ENCODE assay signal across 8 cellular contexts in the genomic region with DNA sequence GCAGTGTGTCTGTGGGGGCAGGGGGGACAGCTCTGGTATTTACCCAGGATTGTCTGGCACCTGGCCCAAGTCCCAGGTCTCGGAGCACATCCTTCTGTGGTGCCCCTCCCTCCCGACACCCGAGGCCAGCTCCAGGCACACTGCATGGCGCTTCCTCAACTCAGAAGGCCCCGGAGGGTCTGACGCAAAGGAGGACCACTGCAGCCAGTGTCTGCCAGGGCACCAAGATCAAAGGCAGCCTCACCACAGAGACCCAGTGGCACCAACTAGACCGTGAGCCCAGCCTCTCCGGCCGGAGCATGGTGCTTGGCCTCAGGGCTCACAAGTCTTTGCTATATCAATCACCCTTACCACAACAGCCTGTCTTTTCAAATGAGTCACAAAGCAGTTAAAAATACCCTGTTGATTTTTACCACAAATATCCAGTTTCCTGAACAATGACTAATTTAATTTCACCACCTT.
DNase-seq lines count a peak whose midpoint lies in the region; ATAC-seq and TF ChIP-seq lines count a peak whose summit lies in the region.

No MANE protein-coding gene starts in this region.

- H3K27ac ChIP-seq in breast epithelium (peak overlapping the region; percentile 67 to 75), upper lobe of left lung (peak overlapping the region in 3 of 4 donors; percentile 3 to 71 (median 38))

- TF ChIP-seq POLR2A in GM18505 (IDR thresholded peaks at IDR 0.05; ENCODE audit: borderline replicate concordance, extremely low read depth, insufficient read depth, insufficient read length) (no peak), breast epithelium (IDR thresholded peaks at IDR 0.05) (no peak), upper lobe of left lung (IDR thresholded peaks at IDR 0.05) (no peak)

- no peaks in the 10 kb centered on the region for H3K27me3 ChIP-seq in breast epithelium
- no peaks in the 10 kb centered on the region for H3K27me3 ChIP-seq in upper lobe of left lung

- no peak for TF ChIP-seq EP300 in upper lobe of left lung (IDR thresholded peaks at IDR 0.05)

- H3K4me3 ChIP-seq in breast epithelium, result peak overlapping the region in 1 of 3 donors; percentile 9
- no peak overlapping the region for H3K4me3 ChIP-seq in upper lobe of left lung

- intact Hi-C loops in breast epithelium (cut with DNase I; ENCODE audit: low total_unique reads), result no loop called here
- intact Hi-C loops in Right ventricle myocardium superior (cut with DNase I), result no loop called here

- WGBS in upper lobe of left lung, 2 donors, result 71% methylated on average over 3 to 7 of the region's 9 CpGs

- H3K36me3 ChIP-seq in breast epithelium (no peaks in the 10 kb centered on the region), upper lobe of left lung (peaks cover 0 to 8% (median 0%) of the 10 kb centered on the region in 4 donors)

- DNase-seq in HT1080 (ENCODE audit: low read depth) (peak; percentile 88), breast epithelium (ENCODE audit: low spot score in 2 of 2) (no peak), upper lobe of left lung (peak in 1 of 2 donors; percentile 61), SK-N-DZ (ENCODE audit: low spot score) (no peak), anterior cingulate cortex (lab: John Stamatoyannopoulos, UW) (no peak), Right ventricle myocardium superior (no peak)

- H3K4me1 ChIP-seq in breast epithelium, result peaks cover 0 to 17% of the 10 kb centered on the region in 2 donors
- peaks cover 71 to 88% (median 81%) of the 10 kb centered on the region in 4 donors for H3K4me1 ChIP-seq in upper lobe of left lung

- ATAC-seq in GM18505 (IDR thresholded peaks at IDR 0.05; ENCODE audit: unreplicated experiment), result peak; percentile 68
- peak; percentile 42 for ATAC-seq in GM21576 (IDR thresholded peaks at IDR 0.05; ENCODE audit: unreplicated experiment)
- ATAC-seq in upper lobe of left lung (ENCODE audit: low FRiP score in 2 of 2), result peak in 1 of 2 donors; percentile 2
- no peak for ATAC-seq in Right ventricle myocardium superior (ENCODE audit: poor library complexity)

- no peaks in the 10 kb centered on the region for H3K9me3 ChIP-seq in breast epithelium
- H3K9me3 ChIP-seq in upper lobe of left lung, result no peaks in the 10 kb centered on the region

- TF ChIP-seq CTCF in breast epithelium (IDR thresholded peaks at IDR 0.05), result no peak
- TF ChIP-seq CTCF in upper lobe of left lung (IDR thresholded peaks at IDR 0.05), result no peak
